ENCODE assay signal across 8 cellular contexts in the genomic region with DNA sequence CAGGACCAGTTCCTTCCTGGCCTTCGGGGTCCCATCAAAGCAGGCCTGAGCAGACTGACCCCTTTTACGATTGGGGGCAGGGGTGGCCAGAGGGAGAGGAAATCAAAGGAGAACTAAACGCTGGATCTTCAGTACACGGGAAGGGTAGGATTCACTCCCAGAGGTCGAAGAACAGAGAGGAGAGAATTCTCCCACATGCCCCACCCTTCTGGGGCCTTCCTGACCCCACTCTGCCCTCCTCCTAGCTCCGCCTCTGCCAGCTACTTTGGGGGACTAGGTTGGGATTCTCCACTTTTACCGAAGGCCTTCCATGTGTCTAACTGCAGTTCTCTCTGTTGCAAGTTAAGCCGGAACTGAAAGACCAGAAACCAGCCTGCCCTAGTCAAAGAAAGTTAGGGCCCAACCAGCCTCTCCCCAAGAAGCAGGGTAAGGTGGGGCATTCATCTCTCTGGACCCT. TPM values are rescaled to one million over a fixed set of nuclear protein-coding genes. Genes with fewer than 3 reads are reported as not detected.
DNase-seq lines count a peak whose midpoint lies in the region; ATAC-seq and TF ChIP-seq lines count a peak whose summit lies in the region.

No MANE protein-coding gene starts in this region.

- TF ChIP-seq CTCF in neutrophil (IDR thresholded peaks at IDR 0.05) = no peak

- no peaks in the 10 kb centered on the region for H3K36me3 ChIP-seq in neutrophil

- peak; percentile 4 for ATAC-seq in T-helper 17 cell
- ATAC-seq in HG02763 (IDR thresholded peaks at IDR 0.05; ENCODE audit: unreplicated experiment) = no peak
- ATAC-seq in GM21786 (IDR thresholded peaks at IDR 0.05; ENCODE audit: unreplicated experiment) = no peak

- peaks cover 70 to 82% of the 10 kb centered on the region in 2 experiments for H3K4me1 ChIP-seq in neutrophil (ENCODE audit: control insufficient read depth in 1 of 2, insufficient read depth in 1 of 2, low read depth in 1 of 2, low read length in 1 of 2)

- no peaks in the 10 kb centered on the region for H3K27me3 ChIP-seq in neutrophil

- peak overlapping the region; percentile 96 for H3K27ac Mint-ChIP-seq in T-helper 17 cell

- no peaks in the 10 kb centered on the region for H3K27me3 Mint-ChIP-seq in T-helper 17 cell

- peaks cover 17% of the 10 kb centered on the region for H3K36me3 Mint-ChIP-seq in T-helper 17 cell (ENCODE audit: low read depth)

- H3K4me1 Mint-ChIP-seq in T-helper 17 cell = peaks cover 69% of the 10 kb centered on the region

- DNase-seq in stimulated activated CD4-positive, alpha-beta T cell treated with anti-CD3 and anti-CD28 coated beads, Interleukin-15, amount 100 ng/mL, for 24 hours = peak; percentile 36
- no peak for DNase-seq in stimulated activated CD4-positive, alpha-beta T cell treated with anti-CD3 and anti-CD28 coated beads, Interleukin-4, amount 100 ng/mL, for 4 hours
- DNase-seq in T-helper 17 cell = no peak
- DNase-seq in fibroblast of gingiva (ENCODE audit: low read depth) = peak; percentile 32
- DNase-seq in occipital lobe (lab: John Stamatoyannopoulos, UW) = no peak

- H3K9me3 ChIP-seq in T-helper 17 cell (ENCODE audit: control insufficient read depth, low read length, poor library complexity, severe bottlenecking) (no peaks in the 10 kb centered on the region), neutrophil (no peaks in the 10 kb centered on the region)

- H3K4me3 ChIP-seq in neutrophil (ENCODE audit: low read depth in 1 of 2, low read length in 1 of 2) = peak overlapping the region; percentile 81 to 84

- H3K27ac ChIP-seq in neutrophil = peak overlapping the region; percentile 97

- peak overlapping the region; percentile 99 for H3K4me3 Mint-ChIP-seq in T-helper 17 cell

RNA-seq across cellular contexts. Expression of a gene that starts 0.7 kb away (rescaled TPM):
- total RNA-seq in T-helper 17 cell = 100 to 1,000 TPM in 1 of 2 donors, 10 to 100 TPM in 1; 86.1 to 123 TPM
- total RNA-seq in occipital lobe = 129 TPM

RNA-seq across cellular contexts. Expression of a gene that starts 37.6 kb away (rescaled TPM):
- total RNA-seq in T-helper 17 cell (not detected), occipital lobe (not detected)

RNA-seq across cellular contexts. Expression of a gene that starts 41.8 kb away (rescaled TPM):
- 100 to 1,000 TPM; 217 to 234 TPM for total RNA-seq in T-helper 17 cell
- 193 TPM for total RNA-seq in occipital lobe

RNA-seq across cellular contexts. Expression of a gene that starts 44.8 kb away (rescaled TPM):
- total RNA-seq in T-helper 17 cell (10 to 100 TPM; 59.9 to 63.1 TPM), occipital lobe (37.6 TPM)

Comparison
In these comparisons a context has a peak if more than half of its experiments do, and no peak if none do; other contexts are left out.
1. DNase-seq: peak in stimulated activated CD4-positive, alpha-beta T cell treated with anti-CD3 and anti-CD28 coated beads, Interleukin-15, amount 100 ng/mL, for 24 hours (single experiment) and fibroblast of gingiva (single experiment); none in stimulated activated CD4-positive, alpha-beta T cell treated with anti-CD3 and anti-CD28 coated beads, Interleukin-4, amount 100 ng/mL, for 4 hours (0 of 2), T-helper 17 cell (0 of 3) and occipital lobe (single experiment).